Comparison of ENCODE assay signal across 12 cellular contexts in genomic region chr7:113918946-113919345, GRCh38. TPM values are rescaled to one million over a fixed set of nuclear protein-coding genes. Genes with fewer than 3 reads are reported as not detected.
A peak's percentile ranks its signal among the peaks of the same experiment; 100 is the strongest.
DNase-seq lines count a peak whose midpoint lies in the region; TF ChIP-seq lines count a peak whose summit lies in the region.
"Had no signal": no experiment of that assay in that cellular context is flagged by ENCODE, and none has a peak within 500 bp of the region (broad histone marks: within the 10 kb centered on the region; RNA-seq: fewer than 3 reads in every experiment).

Gene PPP1R3A (minus strand): TSS chr7:113919009. CDS start chr7:113918996, 13 bp downstream.

- TF ChIP-seq CTCF in ascending aorta (IDR thresholded peaks at IDR 0.05) (no peak), sigmoid colon (IDR thresholded peaks at IDR 0.05) (no peak), suprapubic skin (IDR thresholded peaks at IDR 0.05) (no peak)

- no peak within 1 kb of the TSS for H3K27ac ChIP-seq in ascending aorta
- no peak within 1 kb of the TSS for H3K27ac ChIP-seq in sigmoid colon
- no peak within 1 kb of the TSS for H3K27ac ChIP-seq in suprapubic skin
- H3K27ac ChIP-seq: VCaP had no signal

- DNase-seq in SIG-M5 treated with dmso at 0.1 percent for 504 hours (lab: John Stamatoyannopoulos, UW; ENCODE audit: unreplicated experiment) (peak; percentile 5), SIG-M5 (lab: John Stamatoyannopoulos, UW) (no peak), NCI-H510A treated with DMSO at 0.1 percent for 48 hours (lab: John Stamatoyannopoulos, UW) (peak; percentile 13), cardiac septum (ENCODE audit: low spot score) (no peak), COLO668 (lab: John Stamatoyannopoulos, UW; ENCODE audit: unreplicated experiment) (no peak), ascending aorta (ENCODE audit: low spot score in 2 of 2) (no peak), sigmoid colon (no peak), suprapubic skin (ENCODE audit: low spot score in 2 of 2) (no peak)
- DNase-seq: amniotic stem cell, DMS153, NCI-H2227 treated with DMSO at 0.1 percent for 48 hours had no signal

- no peaks in the 10 kb centered on the region for H3K4me1 ChIP-seq in ascending aorta
- H3K4me1 ChIP-seq in sigmoid colon = no peaks in the 10 kb centered on the region
- H3K4me1 ChIP-seq in suprapubic skin = no peaks in the 10 kb centered on the region

- H3K4me3 ChIP-seq in ascending aorta = no peak within 1 kb of the TSS
- H3K4me3 ChIP-seq in sigmoid colon = no peak within 1 kb of the TSS
- H3K4me3 ChIP-seq in suprapubic skin = no peak within 1 kb of the TSS

- H3K27me3 ChIP-seq in ascending aorta = no peaks in the 10 kb centered on the region
- H3K27me3 ChIP-seq in sigmoid colon = no peaks in the 10 kb centered on the region
- no peaks in the 10 kb centered on the region for H3K27me3 ChIP-seq in suprapubic skin

- 69 to 82% methylated on average over 2 of the region's 2 CpGs for WGBS in sigmoid colon, 2 donors
- 60% methylated on average over 2 of the region's 2 CpGs for WGBS in suprapubic skin

- H3K36me3 ChIP-seq in ascending aorta (no peaks in the 10 kb centered on the region), sigmoid colon (no peaks in the 10 kb centered on the region), suprapubic skin (no peaks in the 10 kb centered on the region)

- no peak for TF ChIP-seq EP300 in sigmoid colon (IDR thresholded peaks at IDR 0.05)
- TF ChIP-seq EP300 in suprapubic skin (IDR thresholded peaks at IDR 0.05) = no peak

- TF ChIP-seq POLR2A in sigmoid colon (IDR thresholded peaks at IDR 0.05) = no peak
- no peak for TF ChIP-seq POLR2A in suprapubic skin (IDR thresholded peaks at IDR 0.05)

- intact Hi-C loops in cardiac septum (cut with DNase I) = loop anchor here (5.0 kb wide), 2 partner anchors 127 to 147 kb away; no protein-coding TSS in a partner anchor
- intact Hi-C loops in ascending aorta (cut with DNase I) = no loop called here
- intact Hi-C loops in sigmoid colon (cut with DNase I) = no loop called here

- H3K9me3 ChIP-seq in ascending aorta = no peaks in the 10 kb centered on the region
- H3K9me3 ChIP-seq in sigmoid colon = no peaks in the 10 kb centered on the region
- H3K9me3 ChIP-seq in suprapubic skin = no peaks in the 10 kb centered on the region

RNA-seq across cellular contexts. Expression of gene PPP1R3A, which starts in this region (rescaled TPM):
- total RNA-seq in cardiac septum = 74.8 TPM
- not detected for total RNA-seq in ascending aorta
- not detected for total RNA-seq in sigmoid colon
- not detected for polyA plus RNA-seq in sigmoid colon
- not detected for total RNA-seq in suprapubic skin

Comparison
In these comparisons a context has a peak if more than half of its experiments do, and no peak if none do; other contexts are left out.
1. RNA of gene PPP1R3A (total RNA-seq): 74.8 TPM in cardiac septum (single experiment); not detected in ascending aorta (single experiment), not detected in sigmoid colon and not detected in suprapubic skin; every median in the first group is over 10 times any median in the second.
2. DNase-seq: peak in SIG-M5 treated with dmso at 0.1 percent for 504 hours (single experiment) and NCI-H510A treated with DMSO at 0.1 percent for 48 hours (single experiment); none in SIG-M5 (single experiment), cardiac septum (single experiment), COLO668 (single experiment), ascending aorta (0 of 2), sigmoid colon (single experiment) and suprapubic skin (0 of 2).